1 cellular context compared by ENCODE assay signal in genomic region chr2:148936857-148937450, GRCh38.
TF ChIP-seq lines count a peak whose summit lies in the region.

No MANE protein-coding gene starts in this region.

TF ChIP-seq in GM23338, 12 proteins besides CTCF, POLR2A, EP300 and RAD21 (continued from another document):
- TF ChIP-seq, protein P1, sequence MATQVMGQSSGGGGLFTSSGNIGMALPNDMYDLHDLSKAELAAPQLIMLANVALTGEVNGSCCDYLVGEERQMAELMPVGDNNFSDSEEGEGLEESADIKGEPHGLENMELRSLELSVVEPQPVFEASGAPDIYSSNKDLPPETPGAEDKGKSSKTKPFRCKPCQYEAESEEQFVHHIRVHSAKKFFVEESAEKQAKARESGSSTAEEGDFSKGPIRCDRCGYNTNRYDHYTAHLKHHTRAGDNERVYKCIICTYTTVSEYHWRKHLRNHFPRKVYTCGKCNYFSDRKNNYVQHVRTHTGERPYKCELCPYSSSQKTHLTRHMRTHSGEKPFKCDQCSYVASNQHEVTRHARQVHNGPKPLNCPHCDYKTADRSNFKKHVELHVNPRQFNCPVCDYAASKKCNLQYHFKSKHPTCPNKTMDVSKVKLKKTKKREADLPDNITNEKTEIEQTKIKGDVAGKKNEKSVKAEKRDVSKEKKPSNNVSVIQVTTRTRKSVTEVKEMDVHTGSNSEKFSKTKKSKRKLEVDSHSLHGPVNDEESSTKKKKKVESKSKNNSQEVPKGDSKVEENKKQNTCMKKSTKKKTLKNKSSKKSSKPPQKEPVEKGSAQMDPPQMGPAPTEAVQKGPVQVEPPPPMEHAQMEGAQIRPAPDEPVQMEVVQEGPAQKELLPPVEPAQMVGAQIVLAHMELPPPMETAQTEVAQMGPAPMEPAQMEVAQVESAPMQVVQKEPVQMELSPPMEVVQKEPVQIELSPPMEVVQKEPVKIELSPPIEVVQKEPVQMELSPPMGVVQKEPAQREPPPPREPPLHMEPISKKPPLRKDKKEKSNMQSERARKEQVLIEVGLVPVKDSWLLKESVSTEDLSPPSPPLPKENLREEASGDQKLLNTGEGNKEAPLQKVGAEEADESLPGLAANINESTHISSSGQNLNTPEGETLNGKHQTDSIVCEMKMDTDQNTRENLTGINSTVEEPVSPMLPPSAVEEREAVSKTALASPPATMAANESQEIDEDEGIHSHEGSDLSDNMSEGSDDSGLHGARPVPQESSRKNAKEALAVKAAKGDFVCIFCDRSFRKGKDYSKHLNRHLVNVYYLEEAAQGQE (IDR thresholded peaks at IDR 0.05; ENCODE audit: unreplicated experiment) = no peak
- TF ChIP-seq JUNB (IDR thresholded peaks at IDR 0.05; ENCODE audit: unreplicated experiment) = no peak
- TF ChIP-seq, protein P2, sequence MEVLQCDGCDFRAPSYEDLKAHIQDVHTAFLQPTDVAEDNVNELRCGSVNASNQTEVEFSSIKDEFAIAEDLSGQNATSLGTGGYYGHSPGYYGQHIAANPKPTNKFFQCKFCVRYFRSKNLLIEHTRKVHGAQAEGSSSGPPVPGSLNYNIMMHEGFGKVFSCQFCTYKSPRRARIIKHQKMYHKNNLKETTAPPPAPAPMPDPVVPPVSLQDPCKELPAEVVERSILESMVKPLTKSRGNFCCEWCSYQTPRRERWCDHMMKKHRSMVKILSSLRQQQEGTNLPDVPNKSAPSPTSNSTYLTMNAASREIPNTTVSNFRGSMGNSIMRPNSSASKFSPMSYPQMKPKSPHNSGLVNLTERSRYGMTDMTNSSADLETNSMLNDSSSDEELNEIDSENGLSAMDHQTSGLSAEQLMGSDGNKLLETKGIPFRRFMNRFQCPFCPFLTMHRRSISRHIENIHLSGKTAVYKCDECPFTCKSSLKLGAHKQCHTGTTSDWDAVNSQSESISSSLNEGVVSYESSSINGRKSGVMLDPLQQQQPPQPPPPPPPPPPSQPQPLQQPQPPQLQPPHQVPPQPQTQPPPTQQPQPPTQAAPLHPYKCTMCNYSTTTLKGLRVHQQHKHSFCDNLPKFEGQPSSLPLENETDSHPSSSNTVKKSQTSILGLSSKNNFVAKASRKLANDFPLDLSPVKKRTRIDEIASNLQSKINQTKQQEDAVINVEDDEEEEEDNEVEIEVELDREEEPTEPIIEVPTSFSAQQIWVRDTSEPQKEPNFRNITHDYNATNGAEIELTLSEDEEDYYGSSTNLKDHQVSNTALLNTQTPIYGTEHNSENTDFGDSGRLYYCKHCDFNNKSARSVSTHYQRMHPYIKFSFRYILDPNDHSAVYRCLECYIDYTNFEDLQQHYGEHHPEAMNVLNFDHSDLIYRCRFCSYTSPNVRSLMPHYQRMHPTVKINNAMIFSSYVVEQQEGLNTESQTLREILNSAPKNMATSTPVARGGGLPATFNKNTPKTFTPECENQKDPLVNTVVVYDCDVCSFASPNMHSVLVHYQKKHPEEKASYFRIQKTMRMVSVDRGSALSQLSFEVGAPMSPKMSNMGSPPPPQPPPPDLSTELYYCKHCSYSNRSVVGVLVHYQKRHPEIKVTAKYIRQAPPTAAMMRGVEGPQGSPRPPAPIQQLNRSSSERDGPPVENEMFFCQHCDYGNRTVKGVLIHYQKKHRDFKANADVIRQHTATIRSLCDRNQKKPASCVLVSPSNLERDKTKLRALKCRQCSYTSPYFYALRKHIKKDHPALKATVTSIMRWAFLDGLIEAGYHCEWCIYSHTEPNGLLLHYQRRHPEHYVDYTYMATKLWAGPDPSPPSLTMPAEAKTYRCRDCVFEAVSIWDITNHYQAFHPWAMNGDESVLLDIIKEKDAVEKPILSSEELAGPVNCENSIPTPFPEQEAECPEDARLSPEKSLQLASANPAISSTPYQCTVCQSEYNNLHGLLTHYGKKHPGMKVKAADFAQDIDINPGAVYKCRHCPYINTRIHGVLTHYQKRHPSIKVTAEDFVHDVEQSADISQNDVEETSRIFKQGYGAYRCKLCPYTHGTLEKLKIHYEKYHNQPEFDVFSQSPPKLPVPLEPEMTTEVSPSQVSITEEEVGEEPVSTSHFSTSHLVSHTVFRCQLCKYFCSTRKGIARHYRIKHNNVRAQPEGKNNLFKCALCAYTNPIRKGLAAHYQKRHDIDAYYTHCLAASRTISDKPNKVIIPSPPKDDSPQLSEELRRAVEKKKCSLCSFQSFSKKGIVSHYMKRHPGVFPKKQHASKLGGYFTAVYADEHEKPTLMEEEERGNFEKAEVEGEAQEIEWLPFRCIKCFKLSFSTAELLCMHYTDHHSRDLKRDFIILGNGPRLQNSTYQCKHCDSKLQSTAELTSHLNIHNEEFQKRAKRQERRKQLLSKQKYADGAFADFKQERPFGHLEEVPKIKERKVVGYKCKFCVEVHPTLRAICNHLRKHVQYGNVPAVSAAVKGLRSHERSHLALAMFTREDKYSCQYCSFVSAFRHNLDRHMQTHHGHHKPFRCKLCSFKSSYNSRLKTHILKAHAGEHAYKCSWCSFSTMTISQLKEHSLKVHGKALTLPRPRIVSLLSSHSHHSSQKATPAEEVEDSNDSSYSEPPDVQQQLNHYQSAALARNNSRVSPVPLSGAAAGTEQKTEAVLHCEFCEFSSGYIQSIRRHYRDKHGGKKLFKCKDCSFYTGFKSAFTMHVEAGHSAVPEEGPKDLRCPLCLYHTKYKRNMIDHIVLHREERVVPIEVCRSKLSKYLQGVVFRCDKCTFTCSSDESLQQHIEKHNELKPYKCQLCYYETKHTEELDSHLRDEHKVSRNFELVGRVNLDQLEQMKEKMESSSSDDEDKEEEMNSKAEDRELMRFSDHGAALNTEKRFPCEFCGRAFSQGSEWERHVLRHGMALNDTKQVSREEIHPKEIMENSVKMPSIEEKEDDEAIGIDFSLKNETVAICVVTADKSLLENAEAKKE (CRISPR knock-in tag; IDR thresholded peaks at IDR 0.05) = no peak
